Comparison of ENCODE assay signal across 8 cellular contexts in genomic region chr1:145782166-145783099, GRCh38. TPM values are rescaled to one million over a fixed set of nuclear protein-coding genes. Genes with fewer than 3 reads are reported as not detected.
DNase-seq lines count a peak whose midpoint lies in the region; TF ChIP-seq lines count a peak whose summit lies in the region.
"Had no signal": no experiment of that assay in that cellular context is flagged by ENCODE, and none has a peak within 500 bp of the region (broad histone marks: within the 10 kb centered on the region; RNA-seq: fewer than 3 reads in every experiment).

No MANE protein-coding gene starts in this region.

- TF ChIP-seq POLR2A in adrenal gland (IDR thresholded peaks at IDR 0.05), result no peak

- no peak for TF ChIP-seq CTCF in adrenal gland (IDR thresholded peaks at IDR 0.05)
- TF ChIP-seq CTCF in left ventricle myocardium inferior (IDR thresholded peaks at IDR 0.05; ENCODE audit: borderline replicate concordance), result no peak

- H3K4me1 ChIP-seq in adrenal gland (replicated peaks in 1 of 2) (peaks cover 5 to 24% of the 10 kb centered on the region in 2 donors), left ventricle myocardium inferior (peaks cover 79% of the 10 kb centered on the region)

- H3K27ac ChIP-seq in adrenal gland (peak overlapping the region in 4 of 5 donors; percentile 28 to 78 (median 64)), left ventricle myocardium inferior (replicated peaks) (peak overlapping the region; percentile 72)
- H3K27ac ChIP-seq: ovary had no signal

- 83 to 85% (median 84%) methylated on average over 12 of the region's 12 CpGs for WGBS in adrenal gland, 4 donors

- H3K36me3 ChIP-seq in adrenal gland (replicated peaks in 1 of 2) (no peaks in the 10 kb centered on the region), left ventricle myocardium inferior (peaks cover 8% of the 10 kb centered on the region)
- H3K36me3 ChIP-seq: ovary had no signal

- no peaks in the 10 kb centered on the region for H3K9me3 ChIP-seq in adrenal gland (replicated peaks in 1 of 3)
- no peaks in the 10 kb centered on the region for H3K9me3 ChIP-seq in left ventricle myocardium inferior (replicated peaks)
- H3K9me3 ChIP-seq: ovary had no signal

- DNase-seq in HPDE6-E6E7 (ENCODE audit: extremely low spot score) (peak; percentile 35), adrenal gland (no peak), left ventricle myocardium inferior (no peak), stromal cell of bone marrow (ENCODE audit: low read depth) (peak; percentile 78), NCI-H1417 treated with DMSO at 0.1 percent for 48 hours (lab: John Stamatoyannopoulos, UW) (no peak)
- no peak for DNase-seq in NK-92 treated with Interleukin-12 subunit alpha and Interleukin-12 subunit beta, amount 100 ng/mL, for 24 hours (lab: John Stamatoyannopoulos, UW)
- no peak for DNase-seq in activated CD4-positive, alpha-beta T cell treated with anti-CD3 and anti-CD28 coated beads, Interleukin-2, amount 50 U/mL, for 1 hour
- DNase-seq: ovary had no signal

- H3K27me3 ChIP-seq in adrenal gland (no peaks in the 10 kb centered on the region), left ventricle myocardium inferior (ENCODE audit: low read depth) (no peaks in the 10 kb centered on the region)
- H3K27me3 ChIP-seq: ovary had no signal

- H3K4me3 ChIP-seq in adrenal gland (no peak overlapping the region), left ventricle myocardium inferior (peak overlapping the region; percentile 61)

- intact Hi-C loops in adrenal gland (cut with DNase I), result no loop called here
- intact Hi-C loops in left ventricle myocardium inferior (cut with micrococcal nuclease), result no loop called here

RNA-seq across cellular contexts. Expression of gene RNF115, which starts 41.5 kb away (rescaled TPM):
- total RNA-seq in adrenal gland (10 to 100 TPM in 7 of 8 donors, 1 to 10 TPM in 1; 8.3 to 19.2 (median 12.4) TPM), left ventricle myocardium inferior (51.1 TPM)
- polyA plus RNA-seq in adrenal gland, result 10 to 100 TPM in 1 of 3 donors, 1 to 10 TPM in 2; 8.4 to 17.1 (median 9.3) TPM

RNA-seq across cellular contexts. Expression of gene POLR3C, which starts 41.6 kb away (rescaled TPM):
- total RNA-seq in adrenal gland, result 10 to 100 TPM; 15.5 to 28.4 (median 20.4) TPM
- polyA plus RNA-seq in adrenal gland, result 10 to 100 TPM; 12.0 to 19.8 (median 16.2) TPM
- 13.4 TPM for total RNA-seq in left ventricle myocardium inferior

Comparison
In these comparisons a context has a peak if more than half of its experiments do, and no peak if none do; other contexts are left out.
1. DNase-seq: peak in HPDE6-E6E7 (single experiment) and stromal cell of bone marrow (single experiment); none in adrenal gland (0 of 7), left ventricle myocardium inferior (single experiment), NK-92 treated with Interleukin-12 subunit alpha and Interleukin-12 subunit beta, amount 100 ng/mL, for 24 hours (single experiment), NCI-H1417 treated with DMSO at 0.1 percent for 48 hours (single experiment) and activated CD4-positive, alpha-beta T cell treated with anti-CD3 and anti-CD28 coated beads, Interleukin-2, amount 50 U/mL, for 1 hour (single experiment).